21 cellular contexts compared by ENCODE assay signal in genomic region chr22:17633998-17634323, GRCh38. TPM values are rescaled to one million over a fixed set of nuclear protein-coding genes. Genes with fewer than 3 reads are reported as not detected.
DNase-seq lines count a peak whose midpoint lies in the region; TF ChIP-seq lines count a peak whose summit lies in the region.
"Had no signal": no experiment of that assay in that cellular context is flagged by ENCODE, and none has a peak within 500 bp of the region (broad histone marks: within the 10 kb centered on the region; RNA-seq: fewer than 3 reads in every experiment).

No MANE protein-coding gene starts in this region.

- H2BK5ac ChIP-seq in mesendoderm (ENCODE audit: low read length) = no peak overlapping the region

- H3K4me3 ChIP-seq in adrenal gland = no peak overlapping the region
- H3K4me3 ChIP-seq in mesendoderm (ENCODE audit: low read length) = no peak overlapping the region
- no peak overlapping the region for H3K4me3 ChIP-seq in esophagus muscularis mucosa
- H3K4me3 ChIP-seq: neural progenitor cell, upper lobe of right lung had no signal

- H3K36me3 Mint-ChIP-seq in HFFc6 (ENCODE audit: low read depth) = no peaks in the 10 kb centered on the region
- H3K36me3 Mint-ChIP-seq in type B pancreatic cell = no peaks in the 10 kb centered on the region
- H3K36me3 Mint-ChIP-seq: memory B cell, neural progenitor cell had no signal

- no peaks in the 10 kb centered on the region for H3K79me1 ChIP-seq in mesendoderm (ENCODE audit: low read length)

- no peak overlapping the region for H3K4ac ChIP-seq in mesendoderm (ENCODE audit: low read depth, low read length)

- peaks cover 41% of the 10 kb centered on the region for H3K4me1 Mint-ChIP-seq in HFFc6 (ENCODE audit: low read depth)
- H3K4me1 Mint-ChIP-seq in type B pancreatic cell (ENCODE audit: unreplicated experiment) = peaks cover 9% of the 10 kb centered on the region

- no peak overlapping the region for H3K56ac ChIP-seq in mesendoderm (ENCODE audit: low read length)

- no peak overlapping the region for H3K18ac ChIP-seq in mesendoderm (ENCODE audit: low read length)

- peaks cover 22 to 38% of the 10 kb centered on the region in 2 donors for H3K4me1 ChIP-seq in adrenal gland (replicated peaks in 1 of 2)
- no peaks in the 10 kb centered on the region for H3K4me1 ChIP-seq in mesendoderm (ENCODE audit: control insufficient read depth, low read depth, low read length)
- peaks cover 12 to 15% (median 15%) of the 10 kb centered on the region in 4 donors for H3K4me1 ChIP-seq in esophagus muscularis mucosa

- no peaks in the 10 kb centered on the region for H3K79me2 ChIP-seq in mesendoderm (ENCODE audit: control insufficient read depth, insufficient read depth, low read length)

- H2BK120ac ChIP-seq in mesendoderm (ENCODE audit: low read depth, low read length) = no peak overlapping the region

- no peak overlapping the region for H3K4me2 ChIP-seq in mesendoderm (ENCODE audit: low read length)
- H3K4me2 ChIP-seq: neural progenitor cell had no signal

- H3K27ac Mint-ChIP-seq in HFFc6 = peak overlapping the region; percentile 95
- H3K27ac Mint-ChIP-seq in type B pancreatic cell = peak overlapping the region; percentile 98
- H3K27ac Mint-ChIP-seq: activated T-helper 17 cell treated with anti-CD3 and anti-CD28 coated beads, Interleukin-2, amount 50 U/mL, for 72 hours; B cell; memory B cell; neural progenitor cell had no signal

- H2AK5ac ChIP-seq in mesendoderm (ENCODE audit: low read length) = no peak overlapping the region

- H3K36me3 ChIP-seq in adrenal gland (replicated peaks in 1 of 2) = no peaks in the 10 kb centered on the region
- H3K36me3 ChIP-seq in mesendoderm (ENCODE audit: control insufficient read depth, insufficient read depth, low read length) = no peaks in the 10 kb centered on the region
- H3K36me3 ChIP-seq in esophagus muscularis mucosa = no peaks in the 10 kb centered on the region
- H3K36me3 ChIP-seq: neural progenitor cell, upper lobe of right lung had no signal

- no peak for TF ChIP-seq CTCF in HFFc6 (IDR thresholded peaks at IDR 0.05)
- TF ChIP-seq CTCF in adrenal gland (IDR thresholded peaks at IDR 0.05) = no peak
- no peak for TF ChIP-seq CTCF in type B pancreatic cell (conservative IDR thresholded peaks at IDR 0.05)
- no peak for TF ChIP-seq CTCF in esophagus muscularis mucosa (IDR thresholded peaks at IDR 0.05)

- H3K9me3 ChIP-seq in adrenal gland (replicated peaks in 1 of 3) = no peaks in the 10 kb centered on the region
- no peaks in the 10 kb centered on the region for H3K9me3 ChIP-seq in esophagus muscularis mucosa
- H3K9me3 ChIP-seq: upper lobe of right lung had no signal

- no peak overlapping the region for H3K23ac ChIP-seq in mesendoderm (ENCODE audit: low read length)

- DNase-seq in HFFc6 = no peak
- DNase-seq in adrenal gland = no peak
- DNase-seq in mesendoderm = no peak
- no peak for DNase-seq in type B pancreatic cell (ENCODE audit: extremely low spot score, unreplicated experiment)
- no peak for DNase-seq in NCI-H510A (lab: John Stamatoyannopoulos, UW)
- no peak for DNase-seq in esophagus muscularis mucosa (ENCODE audit: extremely low spot score)
- DNase-seq in AG08395 (ENCODE audit: low spot score) = no peak
- DNase-seq: amniotic stem cell; effector memory CD4-positive, alpha-beta T cell; H7; hypothalamus; NCI-H1092; NCI-H2081 treated with DMSO at 0.1 percent for 48 hours; NCI-H524 treated with DMSO at 0.1 percent for 48 hours; stimulated activated naive CD4-positive, alpha-beta T cell treated with Interleukin-2 at 50 U/mL for 16 hours; upper lobe of right lung had no signal

- WGBS in adrenal gland, 4 donors = 86 to 93% (median 88%) methylated on average over 3 of the region's 3 CpGs
- WGBS in mesendoderm (ENCODE audit: extremely low coverage, insufficient coverage, low lambda C conversion rate) = no CpG with 5 or more reads among the region's 3 CpGs
- WGBS in esophagus muscularis mucosa = 94% methylated on average over 3 of the region's 3 CpGs

- H2BK15ac ChIP-seq in mesendoderm (replicated peaks; ENCODE audit: low read depth) = no peak overlapping the region

- H3K4me3 Mint-ChIP-seq in HFFc6 = no peak overlapping the region
- no peak overlapping the region for H3K4me3 Mint-ChIP-seq in type B pancreatic cell
- H3K4me3 Mint-ChIP-seq: activated T-helper 17 cell treated with anti-CD3 and anti-CD28 coated beads, Interleukin-2, amount 50 U/mL, for 72 hours; B cell; central memory CD8-positive, alpha-beta T cell; memory B cell; neural progenitor cell had no signal

- H3K27me3 Mint-ChIP-seq in HFFc6 (ENCODE audit: insufficient read depth) (peaks cover 6% of the 10 kb centered on the region), type B pancreatic cell (no peaks in the 10 kb centered on the region)
- H3K27me3 Mint-ChIP-seq: activated T-helper 17 cell treated with anti-CD3 and anti-CD28 coated beads, Interleukin-2, amount 50 U/mL, for 72 hours; B cell; central memory CD8-positive, alpha-beta T cell; memory B cell had no signal

- no peak overlapping the region for H4K8ac ChIP-seq in mesendoderm (ENCODE audit: low read depth, low read length)

- no peaks in the 10 kb centered on the region for H3K9me3 Mint-ChIP-seq in HFFc6
- H3K9me3 Mint-ChIP-seq in type B pancreatic cell = no peaks in the 10 kb centered on the region
- H3K9me3 Mint-ChIP-seq: activated T-helper 17 cell treated with anti-CD3 and anti-CD28 coated beads, Interleukin-2, amount 50 U/mL, for 72 hours; central memory CD8-positive, alpha-beta T cell; memory B cell; neural progenitor cell had no signal

- H3K27me3 ChIP-seq in adrenal gland (no peaks in the 10 kb centered on the region), mesendoderm (ENCODE audit: insufficient read depth, low read length, poor library complexity) (no peaks in the 10 kb centered on the region), esophagus muscularis mucosa (no peaks in the 10 kb centered on the region)
- H3K27me3 ChIP-seq: neural progenitor cell, upper lobe of right lung had no signal

- no peak overlapping the region for H4K5ac ChIP-seq in mesendoderm (ENCODE audit: low read length)

- intact Hi-C loops in adrenal gland (cut with DNase I) (loop anchor here in 1 of 2 donors (10.0 kb wide), 1 partner anchor 59 kb away; no protein-coding TSS in a partner anchor), esophagus muscularis mucosa (cut with DNase I) (loop anchor here (10.0 kb wide), 1 partner anchor 459 kb away; no protein-coding TSS in a partner anchor)

- no peak overlapping the region for H3K9ac ChIP-seq in mesendoderm (ENCODE audit: low read length)
- H3K9ac ChIP-seq: neural progenitor cell had no signal

- no peak for TF ChIP-seq EP300 in esophagus muscularis mucosa (IDR thresholded peaks at IDR 0.05)

- TF ChIP-seq POLR2A in adrenal gland (IDR thresholded peaks at IDR 0.05) (no peak), esophagus muscularis mucosa (IDR thresholded peaks at IDR 0.05; ENCODE audit: low read depth) (no peak)

- peak overlapping the region; percentile 23 to 87 (median 75) for H3K27ac ChIP-seq in adrenal gland
- H3K27ac ChIP-seq in mesendoderm (ENCODE audit: low read depth, low read length) = peak overlapping the region; percentile 39
- H3K27ac ChIP-seq in esophagus muscularis mucosa (replicated peaks in 1 of 4) = peak overlapping the region in 2 of 4 donors; percentile 47 to 55
- H3K27ac ChIP-seq: neural progenitor cell, upper lobe of right lung had no signal

RNA-seq across cellular contexts. Expression of gene BCL2L13, which starts 4.6 kb away (rescaled TPM):
- total RNA-seq in HFFc6 (2021; fragmentation: NEBNext Ultra II Directional; extraction: Animal tissue kit (Norgen Biotek cat#: 25700)) = 10 to 100 TPM; 46.7 to 53.1 (median 49.7) TPM
- total RNA-seq in adrenal gland = 100 to 1,000 TPM in 4 of 8 donors, 10 to 100 TPM in 4; 64.7 to 142 (median 100) TPM
- 10 to 100 TPM; 30.9 to 81.4 (median 39.1) TPM for polyA plus RNA-seq in adrenal gland
- 21.5 TPM for polyA plus RNA-seq in mesendoderm (2013, experiment 1 of 2)
- 21.3 TPM for polyA plus RNA-seq in mesendoderm (2013, experiment 2 of 2)
- 32.5 and 42.8 TPM in 2 replicates for total RNA-seq in type B pancreatic cell (ENCODE audit: low replicate concordance)
- 100 to 1,000 TPM; 102 to 199 (median 133) TPM for total RNA-seq in esophagus muscularis mucosa

RNA-seq across cellular contexts. Expression of gene ATP6V1E1, which starts 5.4 kb away (rescaled TPM):
- total RNA-seq in HFFc6 (2021; fragmentation: NEBNext Ultra II Directional; extraction: Animal tissue kit (Norgen Biotek cat#: 25700)) = 100 to 1,000 TPM; 156 to 194 (median 168) TPM
- total RNA-seq in adrenal gland = 100 to 1,000 TPM; 137 to 245 (median 184) TPM
- 100 to 1,000 TPM in 1 of 3 donors, 10 to 100 TPM in 2; 88.1 to 388 (median 91.5) TPM for polyA plus RNA-seq in adrenal gland
- polyA plus RNA-seq in mesendoderm (2013, experiment 1 of 2) = 99.2 TPM
- 97.1 TPM for polyA plus RNA-seq in mesendoderm (2013, experiment 2 of 2)
- 64.2 and 77.3 TPM in 2 replicates for total RNA-seq in type B pancreatic cell (ENCODE audit: low replicate concordance)
- total RNA-seq in esophagus muscularis mucosa = 100 to 1,000 TPM; 150 to 194 (median 168) TPM
